ENCODE assay signal across 18 cellular contexts in the genomic region with DNA sequence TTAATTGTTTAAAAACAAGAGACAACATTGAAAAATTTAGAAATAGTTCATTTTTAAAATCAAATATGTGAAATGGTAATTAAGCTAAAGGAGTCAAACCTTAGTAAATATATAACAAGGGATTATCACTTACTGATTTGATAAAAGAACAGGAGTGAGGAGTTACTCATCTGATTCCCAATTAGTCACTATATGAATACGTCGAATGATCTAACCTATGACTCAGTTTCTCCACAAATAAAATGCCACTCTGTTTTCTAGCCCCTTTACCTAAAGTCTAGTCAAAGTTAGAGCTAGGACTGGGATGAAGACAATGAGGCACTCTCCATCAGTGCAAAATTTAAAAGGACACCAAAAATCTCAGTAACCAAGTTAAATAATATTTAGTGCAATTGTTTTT.
A peak's percentile ranks its signal among the peaks of the same experiment; 100 is the strongest.
DNase-seq lines count a peak whose midpoint lies in the region; ATAC-seq, FAIRE-seq and TF ChIP-seq lines count a peak whose summit lies in the region.
"Had no signal": no experiment of that assay in that cellular context is flagged by ENCODE, and none has a peak within 500 bp of the region (broad histone marks: within the 10 kb centered on the region; RNA-seq: fewer than 3 reads in every experiment).

No MANE protein-coding gene starts in this region.

- no peak for TF ChIP-seq POLR2A in GM12892 (IDR thresholded peaks at IDR 0.05; ENCODE audit: low read depth, low read length)

- no peak for TF ChIP-seq CTCF in 22Rv1 (IDR thresholded peaks at IDR 0.05)
- TF ChIP-seq CTCF in bronchial epithelial cell (IDR thresholded peaks at IDR 0.05; ENCODE audit: insufficient read depth, low read length, severe bottlenecking) = no peak

- H3K36me3 ChIP-seq in bronchial epithelial cell (ENCODE audit: control insufficient read depth, insufficient read depth, low read length) (no peaks in the 10 kb centered on the region), mucosa of rectum (ENCODE audit: control insufficient read depth in 2 of 2, insufficient read depth in 2 of 2, low read length in 2 of 2) (no peaks in the 10 kb centered on the region)
- H3K36me3 ChIP-seq: BE2C had no signal

- no peaks in the 10 kb centered on the region for H3K4me1 ChIP-seq in mucosa of rectum (ENCODE audit: control insufficient read depth in 2 of 2, insufficient read depth in 2 of 2, low read length in 2 of 2)
- H3K4me1 ChIP-seq: BE2C, Caco-2 had no signal

- H3K4me3 ChIP-seq in bronchial epithelial cell (ENCODE audit: low read depth, low read length) = no peak overlapping the region
- H3K4me3 ChIP-seq in mucosa of rectum (ENCODE audit: low read length in 2 of 2) = no peak overlapping the region
- H3K4me3 ChIP-seq: GM23248 had no signal

- DNase-seq in RCC 7860 (ENCODE audit: low spot score) (no peak), bronchial epithelial cell (ENCODE audit: low read depth) (peak; percentile 94), GM12892 (ENCODE audit: insufficient read length) (no peak), germinal center (ENCODE audit: low spot score) (no peak)
- no peak for DNase-seq in activated CD8-positive, alpha-beta memory T cell treated with anti-CD3 and anti-CD28 coated beads, Interleukin-2, amount 50 U/mL, for 48 hours
- DNase-seq: BE2C; Caco-2; CD8-positive, alpha-beta T cell; GF-D8; GM23248; IMR-90 had no signal

- FAIRE-seq in RCC 7860 (lab: Jason Lieb, UNC) (peak; percentile 48), bronchial epithelial cell (lab: Jason Lieb, UNC) (no peak), GM12892 (lab: Jason Lieb, UNC) (no peak)
- FAIRE-seq: A204.1, H54 had no signal

- ATAC-seq in GM21528 (IDR thresholded peaks at IDR 0.05; ENCODE audit: low FRiP score, unreplicated experiment) = no peak
- ATAC-seq: CD8-positive, alpha-beta T cell; HCT116 had no signal

- H3K9ac ChIP-seq in mucosa of rectum (ENCODE audit: low read depth in 1 of 2, low read length in 2 of 2) = no peak overlapping the region
- H3K9ac ChIP-seq: GM23248 had no signal

- peak overlapping the region; percentile 85 for H3K27ac ChIP-seq in 22Rv1
- peak overlapping the region; percentile 32 to 49 for H3K27ac ChIP-seq in mucosa of rectum (ENCODE audit: low read depth in 2 of 2, low read length in 2 of 2)
- H3K27ac ChIP-seq: C4-2B, GM23248 had no signal

- H3K9me3 ChIP-seq in mucosa of rectum (ENCODE audit: control insufficient read depth in 2 of 2, low read length in 2 of 2) = no peaks in the 10 kb centered on the region
- H3K9me3 ChIP-seq: BE2C, Caco-2 had no signal

- H3K27me3 ChIP-seq in bronchial epithelial cell (ENCODE audit: control insufficient read depth, insufficient read depth, low read length) (no peaks in the 10 kb centered on the region), mucosa of rectum (ENCODE audit: control insufficient read depth in 2 of 2, insufficient read depth in 2 of 2, low read length in 2 of 2) (no peaks in the 10 kb centered on the region)
- H3K27me3 ChIP-seq: BE2C had no signal
